ENCODE assay signal across 1 cellular context in the genomic region with DNA sequence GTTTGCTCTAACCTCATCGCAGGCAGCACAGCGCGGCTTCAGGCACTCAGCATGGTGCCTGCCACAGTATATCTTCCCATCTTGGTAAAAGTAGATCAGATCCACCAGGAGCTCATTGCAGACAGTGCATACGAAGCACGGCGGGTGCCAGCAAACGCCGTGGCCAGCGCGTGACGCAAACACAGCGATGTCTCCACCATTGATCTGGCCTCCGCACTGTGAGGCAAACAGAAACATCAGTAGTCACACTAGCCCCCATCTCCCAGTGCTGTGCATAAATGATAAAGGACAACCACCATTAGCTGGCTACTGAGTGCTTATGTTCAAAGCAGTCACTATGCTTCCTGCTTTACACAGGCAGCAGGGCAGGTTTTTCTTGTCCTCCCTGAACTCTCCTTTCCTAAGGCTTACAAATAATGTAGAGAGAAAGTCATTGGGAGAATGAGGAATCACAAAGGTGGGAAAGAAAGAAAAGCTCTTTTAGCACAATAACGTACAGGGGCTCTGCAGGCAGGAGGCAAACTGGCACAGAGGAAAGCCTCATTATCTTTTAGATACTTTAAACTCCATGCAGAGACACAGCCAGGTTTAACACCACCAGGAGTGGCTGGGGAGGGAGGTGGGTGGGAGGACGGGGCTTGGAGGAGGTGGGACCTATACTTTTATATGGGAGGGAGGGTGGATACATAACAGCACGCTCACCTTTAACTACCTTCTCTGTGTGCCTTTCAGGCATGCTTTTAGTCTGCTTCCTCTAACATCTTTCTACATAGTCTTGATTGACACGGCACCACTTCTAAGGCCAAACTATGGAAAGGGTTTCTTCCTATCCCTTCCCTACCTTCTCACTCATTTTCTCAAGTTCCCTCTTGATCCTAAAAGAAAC.
TF ChIP-seq lines count a peak whose summit lies in the region.

No MANE protein-coding gene starts in this region.

TF ChIP-seq in WTC11, 78 proteins besides CTCF, POLR2A, EP300 and RAD21 (continued from another document):
- TF ChIP-seq ARID4B (CRISPR knock-in tag; IDR thresholded peaks at IDR 0.05; ENCODE audit: borderline replicate concordance) (no peak), ELF4 (CRISPR knock-in tag; IDR thresholded peaks at IDR 0.05; ENCODE audit: low read depth) (no peak), ZNF317 (CRISPR knock-in tag; IDR thresholded peaks at IDR 0.05; ENCODE audit: borderline replicate concordance, low read depth) (no peak), HMGA2 (CRISPR knock-in tag; IDR thresholded peaks at IDR 0.05) (no peak), HMGXB4 (CRISPR knock-in tag; IDR thresholded peaks at IDR 0.05) (no peak), MXD4 (CRISPR knock-in tag; IDR thresholded peaks at IDR 0.05; ENCODE audit: borderline replicate concordance) (no peak), ZNF232 (CRISPR knock-in tag; IDR thresholded peaks at IDR 0.05) (no peak), TCF7 (CRISPR knock-in tag; IDR thresholded peaks at IDR 0.05; ENCODE audit: low read depth) (no peak), JAZF1 (CRISPR knock-in tag; IDR thresholded peaks at IDR 0.05) (no peak), FOXK1 (CRISPR knock-in tag; IDR thresholded peaks at IDR 0.05) (no peak)
